ENCODE assay signal across 20 cellular contexts in the genomic region with DNA sequence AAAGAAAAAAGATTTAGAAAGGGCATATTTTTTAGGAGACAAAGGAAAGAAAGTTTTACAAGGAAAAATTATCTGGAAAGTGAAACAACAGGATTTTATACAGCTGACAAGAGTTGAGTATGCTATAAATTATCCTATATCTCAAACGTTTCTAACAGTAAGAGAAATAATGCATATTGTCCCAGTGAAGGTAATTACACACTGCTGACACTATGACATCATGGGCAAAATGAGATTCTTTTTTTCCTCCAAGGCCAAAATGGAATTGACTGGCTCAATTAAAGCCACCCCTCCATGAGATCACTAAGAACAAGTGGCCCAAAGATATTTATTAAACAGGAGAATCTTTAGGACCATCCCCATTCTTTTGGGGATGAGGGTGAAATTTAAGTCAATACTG.
"Had no signal": no experiment of that assay in that cellular context is flagged by ENCODE, and none has a peak within 500 bp of the region (broad histone marks: within the 10 kb centered on the region; RNA-seq: fewer than 3 reads in every experiment).

No MANE protein-coding gene starts in this region.

- DNase-seq: KBM-7, MV-4-11, NCI-H1048, NCI-H1105, NCI-H1436, NCI-H1694 treated with DMSO at 0.1 percent for 48 hours, NCI-H2029, NCI-H2171, NCI-H226, NCI-H446, NCI-H510A, NCI-H524 treated with DMSO at 0.1 percent for 48 hours, NCI-H82, Right ventricle myocardium superior, RPMI8226, SIG-M5 had no signal

- H3K4me3 ChIP-seq: SJSA1, SK-N-MC had no signal

- H3K4me1 ChIP-seq: SJSA1 had no signal

- H3K27me3 ChIP-seq: SJSA1 had no signal

- H3K36me3 ChIP-seq: SJSA1 had no signal

- H3K9me3 ChIP-seq: SJSA1 had no signal

- H3K27ac ChIP-seq: HL-60, SJSA1, SK-N-MC had no signal

- FAIRE-seq: RCC 7860 had no signal
